Comparison of ENCODE assay signal across 8 cellular contexts in the genomic region with DNA sequence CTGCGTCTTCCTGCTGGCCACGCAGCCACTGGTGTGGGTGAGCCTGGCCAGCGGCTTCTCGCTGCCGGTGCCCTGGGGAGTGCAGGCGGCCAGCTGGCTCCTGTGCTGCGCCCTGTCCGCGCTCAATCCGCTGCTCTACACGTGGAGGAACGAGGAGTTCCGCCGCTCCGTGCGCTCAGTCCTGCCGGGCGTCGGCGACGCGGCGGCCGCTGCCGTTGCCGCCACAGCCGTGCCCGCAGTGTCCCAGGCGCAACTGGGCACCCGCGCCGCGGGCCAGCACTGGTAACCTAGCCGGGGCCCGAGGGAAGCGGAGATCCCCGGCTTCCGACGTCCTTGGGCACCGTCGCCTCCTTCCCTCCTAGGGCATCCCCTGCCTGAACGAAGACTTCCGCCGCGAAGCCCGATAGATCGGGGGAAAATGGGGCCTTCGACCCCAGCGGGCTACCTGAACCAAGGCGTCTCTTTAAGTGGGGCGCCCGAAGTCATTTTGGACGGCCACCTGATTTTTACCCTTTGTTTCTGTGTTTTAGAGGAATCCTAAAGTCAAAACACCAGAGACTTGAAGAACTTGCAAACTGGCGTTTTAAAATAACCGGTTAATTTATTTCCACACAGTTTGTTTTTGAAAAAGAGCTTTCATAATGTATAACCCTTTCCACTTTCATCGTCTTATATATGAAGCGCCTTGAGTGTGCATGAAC. TPM values are rescaled to one million over a fixed set of nuclear protein-coding genes. Genes with fewer than 3 reads are reported as not detected.
A peak's percentile ranks its signal among the peaks of the same experiment; 100 is the strongest.
DNase-seq lines count a peak whose midpoint lies in the region; ATAC-seq and TF ChIP-seq lines count a peak whose summit lies in the region.

No MANE protein-coding gene starts in this region.

- peaks cover 42% of the 10 kb centered on the region for H3K27me3 Mint-ChIP-seq in activated B cell treated with CpG ODN at 0.5 μM for 24 hours

- peaks cover 15% of the 10 kb centered on the region for H3K4me1 Mint-ChIP-seq in activated B cell treated with CpG ODN at 0.5 μM for 24 hours

- peak overlapping the region; percentile 40 for H3K4me3 Mint-ChIP-seq in activated B cell treated with CpG ODN at 0.5 μM for 24 hours

- ATAC-seq in activated B cell treated with CpG ODN at 0.5 μM for 24 hours (ENCODE audit: low read depth), result peak; percentile 23
- no peak for ATAC-seq in GM19463 (IDR thresholded peaks at IDR 0.05; ENCODE audit: unreplicated experiment)

- H3K4me3 ChIP-seq in rectal smooth muscle tissue (ENCODE audit: low read length), result peak overlapping the region; percentile 54

- H3K9ac ChIP-seq in rectal smooth muscle tissue (ENCODE audit: low read length), result no peak overlapping the region

- peak; percentile 65 for DNase-seq in activated CD8-positive, alpha-beta memory T cell treated with anti-CD3 and anti-CD28 coated beads, Interleukin-2, amount 50 U/mL, for 48 hours
- no peak for DNase-seq in activated CD8-positive, alpha-beta memory T cell treated with anti-CD3 and anti-CD28 coated beads, Interleukin-2, amount 50 U/mL, for 4 hours
- DNase-seq in activated B cell treated with CpG ODN at 0.5 μM for 24 hours, result no peak
- peak; percentile 32 for DNase-seq in glomerular visceral epithelial cell (ENCODE audit: extremely low spot score)
- DNase-seq in NCI-H2081 (lab: John Stamatoyannopoulos, UW), result no peak
- no peak for DNase-seq in NCI-H1092 treated with DMSO at 0.1 percent for 48 hours (lab: John Stamatoyannopoulos, UW)

- H3K27ac ChIP-seq in rectal smooth muscle tissue (ENCODE audit: low read depth, low read length), result no peak overlapping the region

- POLR2A ChIA-PET in activated B cell treated with CpG ODN at 0.5 μM for 24 hours (lab: Charles Lee), result no interaction called here

- no peaks in the 10 kb centered on the region for H3K9me3 Mint-ChIP-seq in activated B cell treated with CpG ODN at 0.5 μM for 24 hours

- H3K4me1 ChIP-seq in rectal smooth muscle tissue (ENCODE audit: control insufficient read depth, insufficient read depth, low read length), result no peaks in the 10 kb centered on the region

- no peaks in the 10 kb centered on the region for H3K36me3 ChIP-seq in rectal smooth muscle tissue (ENCODE audit: control insufficient read depth, insufficient read depth, low read length)

- intact Hi-C loops in activated B cell treated with CpG ODN at 0.5 μM for 24 hours (cut with micrococcal nuclease), result no loop called here

- no peak overlapping the region for H3K27ac Mint-ChIP-seq in activated B cell treated with CpG ODN at 0.5 μM for 24 hours

- peaks cover 17% of the 10 kb centered on the region for H3K27me3 ChIP-seq in rectal smooth muscle tissue (ENCODE audit: control insufficient read depth, insufficient read depth, low read length)

- TF ChIP-seq CTCF in activated B cell treated with CpG ODN at 0.5 μM for 24 hours (IDR thresholded peaks at IDR 0.05), result no peak

- no peaks in the 10 kb centered on the region for H3K36me3 Mint-ChIP-seq in activated B cell treated with CpG ODN at 0.5 μM for 24 hours (ENCODE audit: low read depth)

- CTCF ChIA-PET in activated B cell treated with CpG ODN at 0.5 μM for 24 hours (lab: Charles Lee), result no interaction called here

RNA-seq across cellular contexts. Expression of a gene that starts 2.0 kb away (rescaled TPM):
- total RNA-seq in activated B cell treated with CpG ODN at 0.5 μM for 24 hours, result not detected in 2 replicates

Comparison
In these comparisons a context has a peak if more than half of its experiments do, and no peak if none do; other contexts are left out.
1. DNase-seq: peak in activated CD8-positive, alpha-beta memory T cell treated with anti-CD3 and anti-CD28 coated beads, Interleukin-2, amount 50 U/mL, for 48 hours (single experiment) and glomerular visceral epithelial cell (single experiment); none in activated CD8-positive, alpha-beta memory T cell treated with anti-CD3 and anti-CD28 coated beads, Interleukin-2, amount 50 U/mL, for 4 hours (single experiment), activated B cell treated with CpG ODN at 0.5 μM for 24 hours (single experiment), NCI-H2081 (0 of 2) and NCI-H1092 treated with DMSO at 0.1 percent for 48 hours (single experiment).